In the genomic region with DNA sequence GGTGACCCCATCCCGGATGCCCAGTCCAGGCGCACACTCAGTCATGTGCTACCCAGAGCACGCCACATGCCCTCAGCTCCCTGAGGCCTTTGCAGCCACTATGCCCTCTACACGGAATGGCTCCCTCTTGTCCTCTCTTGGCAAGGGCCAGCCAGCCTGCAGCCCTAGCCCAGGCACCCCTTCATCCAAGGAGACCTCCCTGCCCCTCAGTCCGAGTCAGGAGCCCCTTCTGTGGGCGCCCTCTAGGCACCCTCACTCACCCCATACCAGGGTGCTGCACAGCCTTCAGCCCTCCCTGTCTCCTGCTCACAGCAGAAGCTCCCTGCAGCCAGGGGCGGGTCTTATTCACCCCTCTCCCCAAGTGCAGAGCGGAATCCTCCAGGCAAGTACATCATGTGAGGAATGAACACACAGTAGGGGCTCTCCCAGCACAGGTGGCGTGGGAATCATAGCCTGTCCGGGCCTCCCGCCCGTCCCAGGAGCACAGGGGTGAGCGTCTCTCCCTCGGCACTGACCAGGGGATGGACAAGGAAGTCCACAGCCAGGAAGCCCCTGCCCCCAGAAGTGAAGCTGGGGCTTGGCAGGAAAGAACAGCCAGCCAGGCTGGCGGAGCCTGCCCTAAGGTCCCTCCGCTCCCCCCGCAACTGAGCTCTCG, we compare ENCODE assay signal across 37 cellular contexts.
"Had no signal": no experiment of that assay in that cellular context is flagged by ENCODE, and none has a peak within 500 bp of the region (broad histone marks: within the 10 kb centered on the region; RNA-seq: fewer than 3 reads in every experiment).

No MANE protein-coding gene starts in this region.

- DNase-seq: activated B cell treated with CpG ODN at 0.5 μM for 24 hours; activated CD4-positive, alpha-beta memory T cell treated with anti-CD3 and anti-CD28 coated beads for 36 hours; activated CD4-positive, alpha-beta T cell treated with anti-CD3 and anti-CD28 coated beads for 4 hours; activated CD4-positive, alpha-beta T cell treated with anti-CD3 and anti-CD28 coated beads, Interleukin-2, amount 50 U/mL, for 1 hour; activated CD4-positive, CD25-positive, alpha-beta regulatory T cell treated with anti-CD3 and anti-CD28 coated beads, Interleukin-2, amount 50 U/mL, for 72 hours; activated CD8-positive, alpha-beta memory T cell treated with anti-CD3 and anti-CD28 coated beads, Interleukin-2, amount 50 U/mL, for 4 hours; activated gamma-delta T cell treated with Interleukin-2 at 50 U/mL for 16 hours; activated naive CD4-positive, alpha-beta T cell treated with anti-CD3 and anti-CD28 coated beads, Interleukin-2, amount 10 ng/mL, durations not matched to agents 7 days and 5 days; activated naive CD8-positive, alpha-beta T cell treated with anti-CD3 and anti-CD28 coated beads, Interleukin-2, amount 50 U/mL, for 24 hours; activated T-cell treated with anti-CD3 and anti-CD28 coated beads for 4 hours; activated T-cell treated with anti-CD3 and anti-CD28 coated beads, Interleukin-2, amount 50 U/mL, for 4 hours; aorta; brain microvascular endothelial cell; central memory CD4-positive, alpha-beta T cell; Kasumi-1; KG1; MG63; NCI-H1048; NCI-H1105 treated with DMSO at 0.1 percent for 48 hours; NCI-H1436; NCI-H1694; NCI-H1930; NCI-H2081 treated with DMSO at 0.1 percent for 48 hours; NCI-H345; NCI-H526; NCI-H748 treated with DMSO at 0.1 percent for 48 hours; NK-92 treated with Interleukin-12 subunit alpha and Interleukin-12 subunit beta, amount 100 ng/mL, for 24 hours; PC-3; Peyer's patch; RPMI8226; SW 1271; T-helper 1 cell; T-helper 2 cell; T-helper 9 cell had no signal

- H3K4me3 Mint-ChIP-seq: activated B cell treated with CpG ODN at 0.5 μM for 24 hours; activated CD4-positive, alpha-beta memory T cell treated with anti-CD3 and anti-CD28 coated beads for 36 hours; activated naive CD4-positive, alpha-beta T cell treated with anti-CD3 and anti-CD28 coated beads, Interleukin-2, amount 10 ng/mL, durations not matched to agents 7 days and 5 days; activated naive CD8-positive, alpha-beta T cell; activated naive CD8-positive, alpha-beta T cell treated with anti-CD3 and anti-CD28 coated beads, Interleukin-2, amount 50 U/mL, for 24 hours; activated T-cell treated with anti-CD3 and anti-CD28 coated beads, Interleukin-2, amount 50 U/mL, for 4 hours; activated T-helper 1 cell treated with anti-CD3 and anti-CD28 coated beads, Interleukin-12 subunit alpha, Interleukin-12 subunit beta, Interleukin-2, Interleukin-4 antibody, amounts not matched to agents 30 ng/mL and 10 ng/mL and 1 ng/mL, durations not matched to agents 14 hours and 24 hours and 36 hours had no signal

- H3K27me3 ChIP-seq: brain microvascular endothelial cell, Peyer's patch had no signal

- H3K4me3 ChIP-seq: MG63, Peyer's patch had no signal

- H3K27ac Mint-ChIP-seq: activated B cell treated with CpG ODN at 0.5 μM for 24 hours; activated CD4-positive, alpha-beta memory T cell treated with anti-CD3 and anti-CD28 coated beads for 36 hours; activated naive CD4-positive, alpha-beta T cell treated with anti-CD3 and anti-CD28 coated beads, Interleukin-2, amount 10 ng/mL, durations not matched to agents 7 days and 5 days; activated naive CD8-positive, alpha-beta T cell; activated naive CD8-positive, alpha-beta T cell treated with anti-CD3 and anti-CD28 coated beads, Interleukin-2, amount 50 U/mL, for 24 hours; activated T-helper 1 cell treated with anti-CD3 and anti-CD28 coated beads, Interleukin-12 subunit alpha, Interleukin-12 subunit beta, Interleukin-2, Interleukin-4 antibody, amounts not matched to agents 30 ng/mL and 10 ng/mL and 1 ng/mL, durations not matched to agents 14 hours and 24 hours and 36 hours had no signal

- H3K36me3 Mint-ChIP-seq: activated CD4-positive, alpha-beta memory T cell treated with anti-CD3 and anti-CD28 coated beads for 36 hours; activated naive CD4-positive, alpha-beta T cell treated with anti-CD3 and anti-CD28 coated beads, Interleukin-2, amount 10 ng/mL, durations not matched to agents 7 days and 5 days; activated naive CD8-positive, alpha-beta T cell had no signal

- ATAC-seq: activated naive CD8-positive, alpha-beta T cell treated with anti-CD3 and anti-CD28 coated beads, Interleukin-2, amount 50 U/mL, for 24 hours; activated T-cell treated with anti-CD3 and anti-CD28 coated beads, Interleukin-2, amount 50 U/mL, for 4 hours; PC-3 had no signal

- H3K27me3 Mint-ChIP-seq: activated naive CD8-positive, alpha-beta T cell had no signal

- H3K9me3 ChIP-seq: MG63, Peyer's patch had no signal

- H3K4me1 Mint-ChIP-seq: activated B cell treated with CpG ODN at 0.5 μM for 24 hours; activated naive CD4-positive, alpha-beta T cell treated with anti-CD3 and anti-CD28 coated beads, Interleukin-2, amount 10 ng/mL, durations not matched to agents 7 days and 5 days; activated naive CD8-positive, alpha-beta T cell treated with anti-CD3 and anti-CD28 coated beads, Interleukin-2, amount 50 U/mL, for 24 hours had no signal

- H3K4me1 ChIP-seq: Peyer's patch had no signal

- H3K36me3 ChIP-seq: brain microvascular endothelial cell, MG63, Peyer's patch had no signal

- H3K9me3 Mint-ChIP-seq: activated B cell treated with CpG ODN at 0.5 μM for 24 hours; activated CD4-positive, alpha-beta memory T cell treated with anti-CD3 and anti-CD28 coated beads for 36 hours; activated naive CD4-positive, alpha-beta T cell treated with anti-CD3 and anti-CD28 coated beads, Interleukin-2, amount 10 ng/mL, durations not matched to agents 7 days and 5 days; activated naive CD8-positive, alpha-beta T cell treated with anti-CD3 and anti-CD28 coated beads, Interleukin-2, amount 50 U/mL, for 24 hours; activated T-cell treated with anti-CD3 and anti-CD28 coated beads, Interleukin-2, amount 50 U/mL, for 4 hours; activated T-helper 1 cell treated with anti-CD3 and anti-CD28 coated beads, Interleukin-12 subunit alpha, Interleukin-12 subunit beta, Interleukin-2, Interleukin-4 antibody, amounts not matched to agents 30 ng/mL and 10 ng/mL and 1 ng/mL, durations not matched to agents 14 hours and 24 hours and 36 hours had no signal

- H3K27ac ChIP-seq: brain microvascular endothelial cell, Peyer's patch, VCaP had no signal
